8 cellular contexts compared by ENCODE assay signal in the genomic region with DNA sequence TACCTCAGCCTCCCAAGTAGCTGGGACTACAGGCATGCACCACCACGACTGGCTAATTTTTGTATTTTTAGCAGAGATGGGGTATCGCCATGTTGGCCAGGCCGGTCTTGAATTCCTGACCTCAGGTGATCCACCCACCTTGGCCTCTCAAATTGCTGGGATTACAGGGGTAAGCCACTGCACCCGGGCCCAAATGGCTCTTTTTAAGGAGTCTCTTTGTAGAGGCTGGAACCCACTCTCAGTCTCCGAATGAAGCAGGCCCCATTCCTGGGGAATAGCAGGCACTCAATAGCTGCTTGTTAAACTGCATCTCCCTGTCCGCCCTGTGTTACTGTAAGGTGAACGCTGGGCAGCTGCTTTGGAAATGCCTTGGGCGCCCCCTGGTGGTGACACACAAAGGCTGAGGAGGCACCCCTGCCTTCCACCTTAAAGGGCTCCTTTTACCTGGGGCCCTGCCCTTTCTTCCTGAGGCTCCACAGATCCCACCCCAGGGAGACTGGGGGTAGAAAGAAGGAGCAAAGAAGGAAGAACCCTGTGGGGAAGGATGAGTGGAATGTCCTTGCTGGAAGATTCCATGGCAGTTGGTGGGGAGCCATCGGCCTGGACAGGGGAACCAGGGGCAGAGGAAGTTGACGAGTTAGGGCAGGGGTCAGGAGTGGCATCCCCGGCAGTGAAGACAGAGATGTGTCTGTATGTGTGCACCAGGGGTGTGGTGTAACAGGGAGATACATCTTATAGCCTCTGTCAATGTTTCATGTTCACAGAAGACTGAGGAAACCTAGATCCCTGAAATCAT. TPM values are rescaled to one million over a fixed set of nuclear protein-coding genes. Genes with fewer than 3 reads are reported as not detected.
DNase-seq lines count a peak whose midpoint lies in the region; ATAC-seq and TF ChIP-seq lines count a peak whose summit lies in the region.

No MANE protein-coding gene starts in this region.

- peak; percentile 52 for DNase-seq in CMK (ENCODE audit: low read depth)
- peak; percentile 93 for DNase-seq in NCI-H510A treated with DMSO at 0.1 percent for 48 hours (lab: John Stamatoyannopoulos, UW)
- peak; percentile 90 to 95 for DNase-seq in activated CD4-positive, alpha-beta T cell treated with anti-CD3 and anti-CD28 coated beads for 4 hours
- peak; percentile 83 for DNase-seq in cerebellum (ENCODE audit: low spot score)
- DNase-seq in left lung, result peak; percentile 87 to 97
- DNase-seq in stimulated activated CD4-positive, alpha-beta T cell treated with anti-CD3 and anti-CD28 coated beads, Interleukin-4, amount 100 ng/mL, for 24 hours, result peak; percentile 94

- H3K27ac ChIP-seq in left lung, result no peak overlapping the region

- H3K9me3 ChIP-seq in left lung, result no peaks in the 10 kb centered on the region

- H3K27me3 ChIP-seq in left lung, result no peaks in the 10 kb centered on the region

- peak; percentile 60 for ATAC-seq in HG03159 (IDR thresholded peaks at IDR 0.05; ENCODE audit: unreplicated experiment)
- peak; percentile 97 for ATAC-seq in left lung
- no peak for ATAC-seq in GM19463 (IDR thresholded peaks at IDR 0.05; ENCODE audit: unreplicated experiment)

- H3K4me1 ChIP-seq in left lung, result peaks cover 0 to 19% of the 10 kb centered on the region in 2 donors

- H3K4me3 ChIP-seq in left lung, result no peak overlapping the region

- intact Hi-C loops in left lung (cut with DNase I), result no loop called here

- H3K36me3 ChIP-seq in left lung, result no peaks in the 10 kb centered on the region

- peak; percentile 91 to 98 for TF ChIP-seq CTCF in left lung (IDR thresholded peaks at IDR 0.05)

RNA-seq across cellular contexts. Expression of gene SP2, which starts 6.1 kb away (rescaled TPM):
- total RNA-seq in cerebellum (1.6 TPM), left lung (10 to 100 TPM; 14.2 to 15.2 TPM)

RNA-seq across cellular contexts. Expression of gene SP6, which starts 39.0 kb away (rescaled TPM):
- total RNA-seq in cerebellum (0.45 TPM), left lung (1 to 10 TPM in 1 of 2 donors, under 1 TPM in 1; 0.79 to 1.5 TPM)

RNA-seq across cellular contexts. Expression of gene SCRN2, which starts 48.9 kb away (rescaled TPM):
- 21.8 TPM for total RNA-seq in cerebellum
- 10 to 100 TPM; 26.4 to 33.1 TPM for total RNA-seq in left lung

RNA-seq across cellular contexts. Expression of gene PNPO, which starts 51.4 kb away (rescaled TPM):
- 6.1 TPM for total RNA-seq in cerebellum
- 10 to 100 TPM; 36.4 to 40.0 TPM for total RNA-seq in left lung

RNA-seq across cellular contexts. Expression of gene LRRC46, which starts 58.5 kb away (rescaled TPM):
- total RNA-seq in cerebellum, result not detected
- 1 to 10 TPM in 1 of 2 donors, under 1 TPM in 1; 0.44 to 6.7 TPM for total RNA-seq in left lung
